In genomic region chr2:233769260-233769659, GRCh38 we compare ENCODE assay signal across 9 cellular contexts. TPM values are rescaled to one million over a fixed set of nuclear protein-coding genes. Genes with fewer than 3 reads are reported as not detected.
"Had no signal": no experiment of that assay in that cellular context is flagged by ENCODE, and none has a peak within 500 bp of the region (broad histone marks: within the 10 kb centered on the region; RNA-seq: fewer than 3 reads in every experiment).

No MANE protein-coding gene starts in this region.

- H3K27ac Mint-ChIP-seq: GM23338 had no signal

- H3K27ac ChIP-seq: HL-60 had no signal

- ATAC-seq: GM23338, HepG2, K562 had no signal

- DNase-seq: H7, HCEC 1CT, KG1 had no signal

- FAIRE-seq: HepG2, K562 had no signal

- H3K4me3 Mint-ChIP-seq: GM23338 had no signal

- H2AFZ ChIP-seq: GM23338 had no signal

- H3K4me3 ChIP-seq: GM23338, K562 had no signal

- H3K4me2 ChIP-seq: GM23338 had no signal

RNA-seq across cellular contexts. Expression of gene MROH2A, which starts 8.9 kb away (rescaled TPM):
- total RNA-seq: GM23338, H7, HT1080, K562 had no signal
- polyA plus RNA-seq: GM23338 had no signal

RNA-seq across cellular contexts. Expression of gene UGT1A1, which starts 9.2 kb away (rescaled TPM):
- total RNA-seq: GM23338, H7, HT1080, K562 had no signal
- polyA plus RNA-seq: GM23338, K562 had no signal

RNA-seq across cellular contexts. Expression of gene UGT1A3, which starts 40.4 kb away (rescaled TPM):
- total RNA-seq: GM23338, H4, H7, HepG2, HT1080, K562 had no signal
- polyA plus RNA-seq: GM23338, HepG2, K562 had no signal

RNA-seq across cellular contexts. Expression of gene UGT1A4, which starts 50.7 kb away (rescaled TPM):
- total RNA-seq: GM23338, H7, HepG2, HT1080, K562 had no signal
- polyA plus RNA-seq: GM23338, HepG2, K562 had no signal

RNA-seq across cellular contexts. Expression of gene UGT1A5, which starts 56.6 kb away (rescaled TPM):
- total RNA-seq: GM23338, H4, H7, HepG2, HT1080, K562 had no signal
- polyA plus RNA-seq: GM23338, HepG2, K562 had no signal
